8 cellular contexts compared by ENCODE assay signal in genomic region chr1:202348509-202349262, GRCh38. TPM values are rescaled to one million over a fixed set of nuclear protein-coding genes. Genes with fewer than 3 reads are reported as not detected.
DNase-seq lines count a peak whose midpoint lies in the region; ATAC-seq and TF ChIP-seq lines count a peak whose summit lies in the region.

PPP1R12B (plus strand) TSS chr1:202348699; CDS start chr1:202348852, 153 bp downstream.

- peaks cover 45% of the 10 kb centered on the region for H3K79me2 ChIP-seq in PC-3 (ENCODE audit: low read length)

- intact Hi-C loops in PC-3 (cut with micrococcal nuclease) = loop anchor here (2.0 to 10.0 kb wide), 2 partner anchors 256 to 372 kb away; no protein-coding TSS in a partner anchor

- H3K4me1 ChIP-seq in PC-3 (ENCODE audit: insufficient read depth, low read length) = 0 out of 2 replicates have a peak, but pooled peaks cover 9% of the 10 kb centered on the region
- H3K4me1 ChIP-seq in mucosa of rectum (ENCODE audit: control insufficient read depth in 2 of 2, insufficient read depth in 2 of 2, low read length in 2 of 2) = peaks cover 5 to 7% of the 10 kb centered on the region in 2 donors

- CTCF ChIA-PET in PC-3 (lab: Charles Lee) = no interaction called here

- POLR2A ChIA-PET in PC-3 (lab: Charles Lee; ENCODE audit: unreplicated experiment) = no interaction called here

- H3K9me2 ChIP-seq in PC-3 (replicated peaks; ENCODE audit: low read length) = no peaks in the 10 kb centered on the region

- TF ChIP-seq CTCF in PC-3 (conservative IDR thresholded peaks at IDR 0.05; ENCODE audit: low read depth, low read length) (no peak), epithelial cell of proximal tubule (conservative IDR thresholded peaks at IDR 0.05; ENCODE audit: low read depth, low read length) (no peak)

- no peak; the same call in 1 of the 2 replicates for TF ChIP-seq EP300 in Ishikawa (IDR thresholded peaks at IDR 0.05; ENCODE audit: borderline replicate concordance)

- H3K4me3 ChIP-seq in PC-3 (ENCODE audit: low read length) (peak within 1 kb of the TSS; percentile 98), epithelial cell of proximal tubule (ENCODE audit: low read depth, low read length) (peak within 1 kb of the TSS; percentile 94), mucosa of rectum (ENCODE audit: low read length in 2 of 2) (peak within 1 kb of the TSS; percentile 98)

- ATAC-seq in GM21576 (IDR thresholded peaks at IDR 0.05; ENCODE audit: unreplicated experiment) = peak; percentile 96
- peak; percentile 97 for ATAC-seq in PC-3

- H3K4me2 ChIP-seq in PC-3 (ENCODE audit: low read length) = peak within 1 kb of the TSS; percentile 94

- H3K9me3 ChIP-seq in PC-3 (ENCODE audit: low read length) (no peaks in the 10 kb centered on the region), mucosa of rectum (ENCODE audit: control insufficient read depth in 2 of 2, low read length in 2 of 2) (no peaks in the 10 kb centered on the region)

- no peaks in the 10 kb centered on the region for H3F3A ChIP-seq in PC-3 (ENCODE audit: low read length, unreplicated experiment)

- BruUV-seq in PC-3 (replicated peaks; lab: Mats Ljungman, UMichigan) = no TSS peak

- DNase-seq in DMS114 treated with DMSO at 0.1 percent for 48 hours (lab: John Stamatoyannopoulos, UW; ENCODE audit: unreplicated experiment) (peak; percentile 98), PC-3 (peak; percentile 96), activated T-cell treated with anti-CD3 and anti-CD28 coated beads for 48 hours (ENCODE audit: low read depth) (peak; percentile 92), epithelial cell of proximal tubule (ENCODE audit: low read depth) (peak; percentile 88)
- peak; percentile 96 for DNase-seq in stimulated activated CD8-positive, alpha-beta memory T cell treated with anti-CD3 and anti-CD28 coated beads, Interleukin-4, amount 100 ng/mL, for 48 hours

- H3K36me3 ChIP-seq in PC-3 (ENCODE audit: low read depth, low read length) (no peaks in the 10 kb centered on the region), mucosa of rectum (ENCODE audit: control insufficient read depth in 2 of 2, insufficient read depth in 2 of 2, low read length in 2 of 2) (no peaks in the 10 kb centered on the region)

- H4K20me1 ChIP-seq in PC-3 (ENCODE audit: low read length) = no peaks in the 10 kb centered on the region

- H3K9ac ChIP-seq in PC-3 (ENCODE audit: low read length) = peak within 1 kb of the TSS; percentile 86
- peak within 1 kb of the TSS; percentile 91 to 92 for H3K9ac ChIP-seq in mucosa of rectum (ENCODE audit: low read depth in 1 of 2, low read length in 2 of 2)

- H3K27ac ChIP-seq in PC-3 (ENCODE audit: low read length) (peak within 1 kb of the TSS; percentile 34), mucosa of rectum (ENCODE audit: low read depth in 2 of 2, low read length in 2 of 2) (peak within 1 kb of the TSS; percentile 89 to 90)

- peak within 1 kb of the TSS; percentile 93 for H2AFZ ChIP-seq in PC-3 (ENCODE audit: low read length)

- no peak for TF ChIP-seq RAD21 in Ishikawa (IDR thresholded peaks at IDR 0.05; ENCODE audit: low read depth)

- no peaks in the 10 kb centered on the region for H3K27me3 ChIP-seq in PC-3 (ENCODE audit: low read length)
- H3K27me3 ChIP-seq in mucosa of rectum (ENCODE audit: control insufficient read depth in 2 of 2, insufficient read depth in 2 of 2, low read length in 2 of 2) = no peaks in the 10 kb centered on the region

TF ChIP-seq in Ishikawa, 13 proteins besides CTCF, POLR2A, EP300 and RAD21:
- TF ChIP-seq NFIC (IDR thresholded peaks at IDR 0.05) (no peak; the same call in 1 of the 2 replicates), USF1 (IDR thresholded peaks at IDR 0.05) (peak; percentile 84), TAF1 (IDR thresholded peaks at IDR 0.05; ENCODE audit: low read depth) (peak; percentile 98), MAX (IDR thresholded peaks at IDR 0.05) (peak; percentile 55), TCF12 (IDR thresholded peaks at IDR 0.05; ENCODE audit: low read depth) (peak; percentile 59), FOXM1 (IDR thresholded peaks at IDR 0.05; ENCODE audit: borderline replicate concordance, low read depth) (no peak), EGR1 (IDR thresholded peaks at IDR 0.05) (peak; percentile 39; the same call in 1 of the 2 replicates), CEBPB (IDR thresholded peaks at IDR 0.05) (no peak; the same call in 1 of the 2 replicates), REST (IDR thresholded peaks at IDR 0.05; ENCODE audit: low read depth) (no peak), CREB1 (IDR thresholded peaks at IDR 0.05; ENCODE audit: low read depth) (peak; percentile 7; the same call in 1 of the 2 replicates), ZBTB7A (IDR thresholded peaks at IDR 0.05; ENCODE audit: low read depth) (0 out of 2 replicates have a peak, but pooled peaks have one; percentile 54), YY1 (IDR thresholded peaks at IDR 0.05; ENCODE audit: low read depth) (peak; percentile 98)

RNA-seq across cellular contexts. Expression of gene PPP1R12B, which starts in this region (rescaled TPM):
- 2.0 and 6.6 TPM in 2 replicates for total RNA-seq in PC-3 (2014; rRNA removed)
- total RNA-seq in epithelial cell of proximal tubule = 2.5 and 21.6 TPM in 2 replicates

Comparison
In these comparisons a context has a peak if more than half of its experiments do, and no peak if none do; other contexts are left out.
1. Peak in every context shown above with its lines: DNase-seq, ATAC-seq, H3K4me3 ChIP-seq and H3K27ac ChIP-seq.